ENCODE assay signal across 8 cellular contexts in the genomic region with DNA sequence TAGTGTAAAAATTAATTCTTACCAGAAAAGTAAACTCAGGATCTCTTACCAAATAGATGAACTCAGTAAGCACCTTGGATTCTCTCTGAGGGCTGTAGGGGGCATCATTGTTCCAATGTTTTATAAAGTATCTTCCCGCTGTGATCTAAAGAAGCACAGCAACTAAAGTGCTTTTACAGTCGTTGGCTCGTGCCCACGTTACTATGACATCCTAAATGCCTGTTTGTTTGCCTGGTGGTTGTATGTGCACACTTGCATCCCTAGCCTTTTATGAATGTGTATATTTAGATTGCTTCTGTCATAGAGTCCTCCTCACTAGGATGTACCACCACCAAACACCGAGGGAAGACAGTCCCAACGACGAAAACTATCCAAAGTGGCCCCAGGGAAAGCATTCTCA. TPM values are rescaled to one million over a fixed set of nuclear protein-coding genes. Genes with fewer than 3 reads are reported as not detected.
DNase-seq lines count a peak whose midpoint lies in the region; ATAC-seq and FAIRE-seq lines count a peak whose summit lies in the region.

No MANE protein-coding gene starts in this region.

- 45 to 83% (median 68%) methylated on average over 7 of the region's 7 CpGs for WGBS in small intestine, 3 donors

- no peaks in the 10 kb centered on the region for H3K9me3 ChIP-seq in small intestine (ENCODE audit: control insufficient read depth, low read depth)

- no peak overlapping the region for H3K27ac ChIP-seq in small intestine (ENCODE audit: low read depth in 1 of 2, low read length in 1 of 2)

- no peak overlapping the region for H3K4me3 ChIP-seq in small intestine (ENCODE audit: low read depth in 1 of 2, low read length in 2 of 2)

- FAIRE-seq in small intestine (lab: Jason Lieb, UNC), result no peak

- DNase-seq in DMS53 (lab: John Stamatoyannopoulos, UW) (peak; percentile 89), NCI-H446 (lab: John Stamatoyannopoulos, UW) (peak; percentile 73 to 86), astrocyte of the hippocampus (ENCODE audit: low read depth, low spot score) (peak; percentile 83), hepatic stellate cell (ENCODE audit: low spot score) (peak; percentile 56), small intestine (peak; percentile 18), GM19238 (ENCODE audit: insufficient read length, low spot score) (no peak)

- ATAC-seq in HG02678 (IDR thresholded peaks at IDR 0.05; ENCODE audit: unreplicated experiment) (peak; percentile 44), HG03457 (IDR thresholded peaks at IDR 0.05; ENCODE audit: unreplicated experiment) (no peak)

- no peaks in the 10 kb centered on the region for H3K4me1 ChIP-seq in small intestine (ENCODE audit: control insufficient read depth in 2 of 2, insufficient read depth in 1 of 2, low read depth in 1 of 2, low read length in 1 of 2)

- no peaks in the 10 kb centered on the region for H3K27me3 ChIP-seq in small intestine (ENCODE audit: control insufficient read depth in 2 of 2, insufficient read depth in 2 of 2, low read length in 2 of 2)

- peaks cover 0 to 5% of the 10 kb centered on the region in 2 donors for H3K36me3 ChIP-seq in small intestine (ENCODE audit: control insufficient read depth in 2 of 2, insufficient read depth in 2 of 2, low read length in 2 of 2)

RNA-seq across cellular contexts. Expression of a gene that starts 34.5 kb away (rescaled TPM):
- 1 to 10 TPM; 1.6 to 2.5 (median 2.5) TPM for polyA plus RNA-seq in small intestine

RNA-seq across cellular contexts. Expression of a gene that starts 35.6 kb away (rescaled TPM):
- 10 to 100 TPM; 23.6 to 29.1 (median 25.7) TPM for polyA plus RNA-seq in small intestine
